Comparison of ENCODE assay signal across 9 cellular contexts in the genomic region with DNA sequence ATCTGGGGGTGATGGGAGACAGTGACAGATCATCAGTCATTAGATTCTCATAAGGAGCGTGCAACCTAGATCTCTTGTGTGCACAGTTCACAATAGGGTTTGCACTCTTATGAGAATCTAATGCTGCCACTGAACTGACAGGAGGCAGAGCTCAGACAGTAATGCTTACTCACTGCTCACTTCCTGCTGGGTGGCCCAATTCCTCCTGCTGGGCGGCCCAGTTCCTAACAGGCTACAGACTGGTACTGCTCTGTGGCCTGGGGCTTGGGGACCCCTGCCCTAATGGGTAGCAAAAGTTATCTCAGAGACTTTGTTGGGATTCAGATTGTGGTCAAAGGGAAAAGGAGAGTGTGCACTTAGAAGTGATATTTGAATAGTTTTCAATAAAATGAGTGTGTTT.
"Had no signal": no experiment of that assay in that cellular context is flagged by ENCODE, and none has a peak within 500 bp of the region (broad histone marks: within the 10 kb centered on the region; RNA-seq: fewer than 3 reads in every experiment).

No MANE protein-coding gene starts in this region.

- H3K36me3 ChIP-seq: neutrophil, stomach, thoracic aorta, vagina had no signal

- H3K27me3 ChIP-seq: neutrophil, vagina had no signal

- H3K4me3 Mint-ChIP-seq: mesothelial cell of epicardium had no signal

- H3K4me1 ChIP-seq: stomach, vagina had no signal

- H3K27ac ChIP-seq: neutrophil, stomach, thoracic aorta, vagina had no signal

- H3K27ac Mint-ChIP-seq: mesothelial cell of epicardium had no signal

- DNase-seq: activated CD4-positive, alpha-beta T cell treated with anti-CD3 and anti-CD28 coated beads, Interleukin-2, amount 50 U/mL, for 1 hour; activated T-cell treated with anti-CD3 and anti-CD28 coated beads, Interleukin-2, amount 50 U/mL, for 48 hours; stimulated activated CD4-positive, alpha-beta T cell treated with anti-CD3 and anti-CD28 coated beads, Interleukin-4, amount 100 ng/mL, for 4 hours; stomach; T1000 had no signal

- H3K36me3 Mint-ChIP-seq: mesothelial cell of epicardium had no signal

- H3K4me3 ChIP-seq: stomach, thoracic aorta, vagina had no signal

- H3K9me3 ChIP-seq: neutrophil, stomach, thoracic aorta, vagina had no signal
